In the genomic region with DNA sequence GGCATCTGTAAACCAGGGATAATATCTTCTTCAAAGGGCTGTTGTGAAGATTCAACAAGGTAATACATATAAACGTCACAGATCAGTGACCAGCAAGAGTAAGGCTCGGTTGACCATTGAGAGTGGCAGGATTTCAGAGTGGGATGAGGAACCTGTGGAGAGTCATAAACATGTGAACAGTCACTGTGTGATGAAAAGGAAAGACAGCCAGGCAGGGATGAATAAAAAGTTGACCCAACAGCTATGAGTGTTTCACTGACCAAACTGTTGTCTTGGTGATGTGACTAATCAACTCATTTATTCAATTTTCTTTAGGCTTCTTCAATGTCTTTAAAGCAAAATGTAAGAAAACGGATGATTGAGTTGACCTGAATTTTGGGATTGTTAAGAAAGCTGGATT, we compare ENCODE assay signal across 18 cellular contexts. TPM values are rescaled to one million over a fixed set of nuclear protein-coding genes. Genes with fewer than 3 reads are reported as not detected.
A peak's percentile ranks its signal among the peaks of the same experiment; 100 is the strongest.
DNase-seq lines count a peak whose midpoint lies in the region; ATAC-seq and TF ChIP-seq lines count a peak whose summit lies in the region.
"Had no signal": no experiment of that assay in that cellular context is flagged by ENCODE, and none has a peak within 500 bp of the region (broad histone marks: within the 10 kb centered on the region; RNA-seq: fewer than 3 reads in every experiment).

No MANE protein-coding gene starts in this region.

- 93% methylated on average over 3 of the region's 3 CpGs for WGBS in right lobe of liver (ENCODE audit: insufficient coverage, low coverage, low lambda C conversion rate, missing lambda C conversion rate)

- intact Hi-C loops in right lobe of liver (cut with DNase I) = no loop called here

- no peaks in the 10 kb centered on the region for H3K4me1 ChIP-seq in right lobe of liver
- H3K4me1 ChIP-seq: lower lobe of right lung had no signal

- H3K27me3 ChIP-seq in right lobe of liver = no peaks in the 10 kb centered on the region
- H3K27me3 ChIP-seq: body of pancreas, suprapubic skin had no signal

- H3K9me3 ChIP-seq in right lobe of liver = no peaks in the 10 kb centered on the region
- H3K9me3 ChIP-seq: body of pancreas, lower lobe of right lung, suprapubic skin had no signal

- TF ChIP-seq POLR2A in right lobe of liver (IDR thresholded peaks at IDR 0.05) = no peak

- TF ChIP-seq CTCF in right lobe of liver (IDR thresholded peaks at IDR 0.05) = no peak

- H3K36me3 ChIP-seq in right lobe of liver = no peaks in the 10 kb centered on the region
- H3K36me3 ChIP-seq: lower lobe of right lung, suprapubic skin had no signal

- no peak overlapping the region for H3K27ac ChIP-seq in right lobe of liver
- H3K27ac ChIP-seq: body of pancreas, lower lobe of right lung, suprapubic skin had no signal

- no peak overlapping the region for H3K4me3 ChIP-seq in right lobe of liver
- H3K4me3 ChIP-seq: body of pancreas, lower lobe of right lung, suprapubic skin had no signal

- ATAC-seq in esophagus mucosa (peak; percentile 48), right lobe of liver (no peak), HG02642 (IDR thresholded peaks at IDR 0.05; ENCODE audit: poor library complexity, unreplicated experiment) (no peak)
- ATAC-seq: activated CD4-positive, CD25-positive, alpha-beta regulatory T cell treated with anti-CD3 and anti-CD28 coated beads, Interleukin-2, amount 50 U/mL, for 24 hours; body of pancreas; lower lobe of right lung; natural killer cell treated with Interleukin-12 subunit alpha and Interleukin-12 subunit beta and Interleukin-15 and Interleukin-18, amount 100 ng/mL, for 72 hours had no signal

- DNase-seq in EL (peak; percentile 77), RPMI7951 (ENCODE audit: low read depth) (peak; percentile 65), renal cortical epithelial cell (ENCODE audit: low read depth) (peak; percentile 83), right lobe of liver (no peak), NCI-H128 (lab: John Stamatoyannopoulos, UW; ENCODE audit: unreplicated experiment) (no peak), ureter (ENCODE audit: low spot score) (no peak)
- DNase-seq: activated gamma-delta T cell, body of pancreas, DMS79, foreskin melanocyte, lower lobe of right lung, NCI-H2081 treated with DMSO at 0.1 percent for 48 hours, NCI-H748 treated with DMSO at 0.1 percent for 48 hours had no signal

RNA-seq across cellular contexts. Expression of a gene that starts 8.6 kb away (rescaled TPM):
- total RNA-seq in RPMI7951 (2014; rRNA removed; shearing (Covaris generic)) = 98.9 and 127 TPM in 2 replicates
- 92.0 TPM for total RNA-seq in esophagus mucosa
- total RNA-seq in renal cortical epithelial cell = 88.8 and 301 TPM in 2 replicates
- 10 to 100 TPM in 1 of 6 experiments, 1 to 10 TPM in 5; 4.2 to 23.7 (median 5.9) TPM for total RNA-seq in right lobe of liver
- 112 TPM for total RNA-seq in ureter

Comparison
In these comparisons a context has a peak if more than half of its experiments do, and no peak if none do; other contexts are left out.
1. DNase-seq: peak in EL (single experiment), RPMI7951 (single experiment) and renal cortical epithelial cell (single experiment); none in right lobe of liver (0 of 3), NCI-H128 (single experiment) and ureter (single experiment).